ENCODE assay signal across 13 cellular contexts in the genomic region with DNA sequence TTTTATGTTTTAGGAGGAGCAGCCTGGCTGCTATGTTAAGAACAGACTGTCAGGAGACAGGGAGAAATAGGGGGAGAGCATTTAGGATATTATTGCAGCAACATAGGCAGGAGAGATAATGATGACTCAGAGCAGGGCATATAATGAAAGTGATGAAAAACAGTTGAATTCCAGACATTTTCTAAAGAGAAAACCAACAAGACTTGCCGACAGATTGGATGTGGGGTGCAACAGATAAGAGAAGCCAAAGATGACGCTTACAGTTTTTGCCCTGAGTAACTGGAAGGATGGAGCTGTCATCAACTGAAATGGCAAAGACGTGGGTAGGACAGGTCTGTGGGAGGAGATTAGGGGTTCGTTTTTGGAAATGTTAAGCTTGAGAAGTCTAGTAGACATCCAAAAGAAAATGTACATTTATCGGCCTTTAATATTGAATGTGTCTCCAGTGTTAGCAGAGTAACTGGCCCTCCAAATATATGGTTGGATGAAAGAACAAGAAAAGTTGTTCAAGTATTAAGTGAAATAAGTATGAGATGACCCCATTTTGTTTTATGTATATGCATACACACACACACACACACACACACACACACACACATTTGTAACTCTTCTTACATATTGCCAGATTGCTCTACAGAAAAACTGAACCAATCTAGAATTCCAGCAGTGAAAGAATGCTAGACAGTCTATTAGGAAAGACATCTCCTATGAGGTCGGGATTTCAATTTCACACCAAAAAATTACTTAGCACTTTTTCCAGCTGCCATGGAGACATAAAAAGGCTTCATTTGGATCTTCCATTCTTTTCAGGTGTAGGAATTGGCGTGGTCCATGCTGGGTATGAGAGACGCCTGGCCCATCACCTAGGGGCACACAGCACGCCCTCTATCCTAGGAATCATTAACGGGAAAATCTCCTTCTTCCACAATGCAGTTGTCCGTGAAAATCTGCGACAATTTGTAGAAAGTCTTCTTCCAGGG. TPM values are rescaled to one million over a fixed set of nuclear protein-coding genes. Genes with fewer than 3 reads are reported as not detected.
DNase-seq lines count a peak whose midpoint lies in the region; ATAC-seq and TF ChIP-seq lines count a peak whose summit lies in the region.
"Had no signal": no experiment of that assay in that cellular context is flagged by ENCODE, and none has a peak within 500 bp of the region (broad histone marks: within the 10 kb centered on the region; RNA-seq: fewer than 3 reads in every experiment).

No MANE protein-coding gene starts in this region.

- H3K36me3 Mint-ChIP-seq in HFFc6 (ENCODE audit: low read depth) = peaks cover 28% of the 10 kb centered on the region

- peak overlapping the region; percentile 51 for H3K27ac Mint-ChIP-seq in HFFc6
- H3K27ac Mint-ChIP-seq: activated CD8-positive, alpha-beta T cell treated with anti-CD3 and anti-CD28 coated beads for 36 hours; activated T-helper 17 cell treated with anti-CD3 and anti-CD28 coated beads, Interleukin-2, amount 50 U/mL, for 72 hours had no signal

- peak overlapping the region; percentile 14 for H3K27ac ChIP-seq in hepatocyte

- 86% methylated on average over 12 of the region's 12 CpGs for WGBS in hepatocyte (ENCODE audit: low lambda C conversion rate, missing lambda C conversion rate)

- no peak overlapping the region for H3K4me3 ChIP-seq in AG04449 (ENCODE audit: low read depth, low read length)
- no peak overlapping the region for H3K4me3 ChIP-seq in astrocyte of the spinal cord (ENCODE audit: low read depth, low read length)
- H3K4me3 ChIP-seq in hepatocyte = no peak overlapping the region

- no peaks in the 10 kb centered on the region for H3K9me3 Mint-ChIP-seq in HFFc6
- H3K9me3 Mint-ChIP-seq: activated CD8-positive, alpha-beta T cell treated with anti-CD3 and anti-CD28 coated beads for 36 hours; activated T-helper 17 cell treated with anti-CD3 and anti-CD28 coated beads, Interleukin-2, amount 50 U/mL, for 72 hours had no signal

- CTCF ChIA-PET in AG04449 (lab: Yijun Ruan, JAX) = interaction anchor here (1.5 kb wide), 1 partner anchor 15 kb away, joined by 6 read pairs; no protein-coding TSS in a partner anchor

- DNase-seq in AG04449 (ENCODE audit: low read depth, low spot score) = peak; percentile 56
- peak; percentile 43 for DNase-seq in HFFc6
- DNase-seq in astrocyte of the spinal cord (ENCODE audit: low read depth, low spot score) = peak; percentile 23
- DNase-seq in hepatocyte (ENCODE audit: low spot score) = no peak
- DNase-seq in stimulated activated naive CD4-positive, alpha-beta T cell treated with Interleukin-2 at 50 U/mL for 16 hours (lab: John Stamatoyannopoulos, UW) = no peak
- no peak for DNase-seq in glomerular visceral epithelial cell (ENCODE audit: extremely low spot score)
- DNase-seq: activated CD8-positive, alpha-beta T cell treated with anti-CD3 and anti-CD28 coated beads for 36 hours; effector CD4-positive, alpha-beta T cell; NCI-H82; stimulated activated CD4-positive, alpha-beta T cell treated with anti-CD3 and anti-CD28 coated beads, Interleukin-4, amount 100 ng/mL, for 4 hours had no signal

- no peak overlapping the region for H3K4me3 Mint-ChIP-seq in HFFc6
- H3K4me3 Mint-ChIP-seq: activated CD8-positive, alpha-beta T cell treated with anti-CD3 and anti-CD28 coated beads for 36 hours; activated T-helper 17 cell treated with anti-CD3 and anti-CD28 coated beads, Interleukin-2, amount 50 U/mL, for 72 hours had no signal

- TF ChIP-seq CTCF in AG04449 (IDR thresholded peaks at IDR 0.05; ENCODE audit: insufficient read depth, low read length, missing control alignments) (no peak), HFFc6 (IDR thresholded peaks at IDR 0.05) (no peak), astrocyte of the spinal cord (IDR thresholded peaks at IDR 0.05; ENCODE audit: low read depth, low read length) (no peak), hepatocyte (IDR thresholded peaks at IDR 0.05; ENCODE audit: poor library complexity) (no peak)

- no peak overlapping the region for H2AFZ ChIP-seq in hepatocyte

- no peaks in the 10 kb centered on the region for H3K9me3 ChIP-seq in hepatocyte (ENCODE audit: low read depth)

- H3K4me1 ChIP-seq in hepatocyte (ENCODE audit: insufficient read depth) = no peaks in the 10 kb centered on the region

- H3K9me2 ChIP-seq in hepatocyte (replicated peaks; ENCODE audit: insufficient read depth) = no peaks in the 10 kb centered on the region

- no peaks in the 10 kb centered on the region for H3K27me3 Mint-ChIP-seq in HFFc6 (ENCODE audit: insufficient read depth)
- H3K27me3 Mint-ChIP-seq: activated CD8-positive, alpha-beta T cell treated with anti-CD3 and anti-CD28 coated beads for 36 hours; activated T-helper 17 cell treated with anti-CD3 and anti-CD28 coated beads, Interleukin-2, amount 50 U/mL, for 72 hours had no signal

- H3K4me2 ChIP-seq in hepatocyte = no peak overlapping the region

- POLR2A ChIA-PET in AG04449 (lab: Yijun Ruan, JAX) = no interaction called here

- H3K36me3 ChIP-seq in hepatocyte (replicated peaks; ENCODE audit: insufficient read depth, low read depth) = no peaks in the 10 kb centered on the region

- in situ Hi-C loops in astrocyte of the spinal cord (cut with HindIII; ENCODE audit: low sequenced_read_pairs) = no loop called here

- H3K79me2 ChIP-seq in hepatocyte = no peaks in the 10 kb centered on the region

- H3K27me3 ChIP-seq in hepatocyte = no peaks in the 10 kb centered on the region

- H4K20me1 ChIP-seq in hepatocyte (ENCODE audit: insufficient read depth, poor library complexity, severe bottlenecking) = no peaks in the 10 kb centered on the region

- ATAC-seq in HG03108 (IDR thresholded peaks at IDR 0.05; ENCODE audit: unreplicated experiment) (no peak), HG02610 (IDR thresholded peaks at IDR 0.05; ENCODE audit: unreplicated experiment) (no peak)
- ATAC-seq: activated CD8-positive, alpha-beta T cell treated with anti-CD3 and anti-CD28 coated beads for 36 hours; activated T-helper 17 cell treated with anti-CD3 and anti-CD28 coated beads, Interleukin-2, amount 50 U/mL, for 72 hours had no signal

- H3K4me1 Mint-ChIP-seq in HFFc6 (ENCODE audit: low read depth) = peaks cover 24% of the 10 kb centered on the region
- H3K4me1 Mint-ChIP-seq: activated T-helper 17 cell treated with anti-CD3 and anti-CD28 coated beads, Interleukin-2, amount 50 U/mL, for 72 hours had no signal

RNA-seq across cellular contexts. Expression of a gene that starts 17.2 kb away (rescaled TPM):
- 10 to 100 TPM; 21.5 to 26.5 (median 22.8) TPM for total RNA-seq in HFFc6 (2021; fragmentation: NEBNext Ultra II Directional; extraction: Animal tissue kit (Norgen Biotek cat#: 25700))
- total RNA-seq in hepatocyte = 21.1 and 29.7 TPM in 2 replicates
- 9.5 and 9.6 TPM in 2 replicates for polyA plus RNA-seq in hepatocyte

RNA-seq across cellular contexts. Expression of a gene that starts 19.9 kb away (rescaled TPM):
- total RNA-seq in HFFc6 (2021; fragmentation: NEBNext Ultra II Directional; extraction: Animal tissue kit (Norgen Biotek cat#: 25700)) = 1 to 10 TPM; 7.2 to 8.9 (median 7.8) TPM
- 17.1 and 21.2 TPM in 2 replicates for total RNA-seq in hepatocyte
- 13.5 and 14.2 TPM in 2 replicates for polyA plus RNA-seq in hepatocyte

RNA-seq across cellular contexts. Expression of a gene that starts 41.0 kb away (rescaled TPM):
- under 1 TPM in 3 of 6 experiments, not detected in 3; 0.07 to 0.14 (median 0.09) TPM for total RNA-seq in HFFc6 (2021; fragmentation: NEBNext Ultra II Directional; extraction: Animal tissue kit (Norgen Biotek cat#: 25700))
- total RNA-seq in hepatocyte = 42.9 and 49.9 TPM in 2 replicates
- 19.1 and 28.7 TPM in 2 replicates for polyA plus RNA-seq in hepatocyte

Comparison
In these comparisons a context has a peak if more than half of its experiments do, and no peak if none do; other contexts are left out.
1. DNase-seq: peak in AG04449 (single experiment), HFFc6 (single experiment) and astrocyte of the spinal cord (single experiment); none in hepatocyte (single experiment), stimulated activated naive CD4-positive, alpha-beta T cell treated with Interleukin-2 at 50 U/mL for 16 hours (single experiment) and glomerular visceral epithelial cell (single experiment).
2. RNA of a gene that starts 41.0 kb away (total RNA-seq): 42.9 to 49.9 TPM in hepatocyte; 0.07 to 0.14 TPM in HFFc6; every median in the first group is over 10 times any median in the second.